Comparison of ENCODE assay signal across 1 cellular context in genomic region chr1:244445320-244446181, GRCh38.
TF ChIP-seq lines count a peak whose summit lies in the region.

No MANE protein-coding gene starts in this region.

TF ChIP-seq in HepG2, 621 proteins besides CTCF, POLR2A, EP300 and RAD21:
- TF ChIP-seq ZBTB44 (CRISPR knock-in tag; IDR thresholded peaks at IDR 0.05) (no peak), ZFX (CRISPR knock-in tag; IDR thresholded peaks at IDR 0.05; ENCODE audit: low read depth) (no peak), SNAPC2 (CRISPR knock-in tag; IDR thresholded peaks at IDR 0.05) (no peak), ZZZ3 (CRISPR knock-in tag; IDR thresholded peaks at IDR 0.05; ENCODE audit: borderline replicate concordance) (no peak), IRF1 (CRISPR knock-in tag; IDR thresholded peaks at IDR 0.05; ENCODE audit: low read depth) (no peak), ZUFSP (CRISPR knock-in tag; IDR thresholded peaks at IDR 0.05; ENCODE audit: borderline replicate concordance) (no peak)
TF ChIP-seq in HepG2: peak in this region for 0.
